ENCODE assay signal across 18 cellular contexts in the genomic region with DNA sequence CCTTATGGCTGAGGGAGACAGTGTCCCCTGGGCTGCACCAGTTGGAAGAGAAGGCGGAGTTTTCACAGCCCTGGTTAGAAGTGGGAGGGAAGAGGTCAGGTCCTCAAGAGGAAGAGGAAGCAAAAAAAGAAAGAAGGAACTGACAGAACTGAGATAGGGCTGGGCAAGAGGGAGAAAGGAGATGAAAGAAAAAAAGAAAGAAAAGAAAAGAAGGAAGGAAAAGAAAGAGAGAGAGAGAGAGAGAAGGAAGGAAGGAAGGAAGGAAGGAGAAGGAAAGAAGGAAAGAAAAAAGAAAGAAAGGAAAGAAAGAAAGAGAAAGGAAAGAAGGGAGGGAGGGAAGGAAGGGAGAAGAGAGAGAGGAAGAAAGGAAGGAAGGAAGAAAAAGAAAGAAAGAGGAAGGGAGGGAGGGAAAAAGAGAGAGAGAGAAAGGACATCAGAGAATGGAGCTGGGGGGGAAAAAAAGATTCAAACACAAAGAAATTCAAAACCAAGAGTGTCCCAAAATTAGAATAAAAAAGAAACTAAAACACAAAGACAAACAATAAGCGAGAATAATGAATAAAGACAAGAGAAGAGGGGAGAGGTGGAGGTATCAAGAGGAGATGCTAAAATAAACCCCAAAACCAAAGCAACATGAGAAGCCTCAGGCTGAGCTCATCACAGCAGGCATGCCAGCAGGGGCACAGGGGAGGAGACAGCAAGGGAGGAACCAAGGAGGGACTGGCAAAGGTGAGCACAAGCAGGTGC. TPM values are rescaled to one million over a fixed set of nuclear protein-coding genes. Genes with fewer than 3 reads are reported as not detected.
A peak's percentile ranks its signal among the peaks of the same experiment; 100 is the strongest.
DNase-seq lines count a peak whose midpoint lies in the region; ATAC-seq, FAIRE-seq and TF ChIP-seq lines count a peak whose summit lies in the region.
"Had no signal": no experiment of that assay in that cellular context is flagged by ENCODE, and none has a peak within 500 bp of the region (broad histone marks: within the 10 kb centered on the region; RNA-seq: fewer than 3 reads in every experiment).

No MANE protein-coding gene starts in this region.

- POLR2A ChIA-PET in GM12878 (lab: Charles Lee): no interaction called here

- H3K36me3 Mint-ChIP-seq in CD14-positive monocyte: peaks cover 0 to 2% of the 10 kb centered on the region in 2 donors
- peaks cover 6% of the 10 kb centered on the region; the same call in 1 of the 3 replicates for H3K36me3 Mint-ChIP-seq in GM23338 (ENCODE audit: low read depth)
- H3K36me3 Mint-ChIP-seq: naive B cell had no signal

- H3K36me3 ChIP-seq in GM23338 (ENCODE audit: insufficient read depth): no peaks in the 10 kb centered on the region
- H3K36me3 ChIP-seq in GM12878 (ENCODE audit: control insufficient read depth in 2 of 2, insufficient read depth in 2 of 2, low read length in 1 of 2): no peaks in the 10 kb centered on the region
- H3K36me3 ChIP-seq: HAP-1 had no signal

- H3K27ac Mint-ChIP-seq in CD14-positive monocyte (peak overlapping the region; percentile 9 to 86 (median 76)), GM23338 (no peak overlapping the region)
- H3K27ac Mint-ChIP-seq: activated naive CD4-positive, alpha-beta T cell treated with anti-CD3 and anti-CD28 coated beads, Interleukin-2, amount 50 U/mL, for 24 hours; endodermal cell had no signal

- H3K79me2 ChIP-seq in GM23338 (replicated peaks; ENCODE audit: insufficient read depth) (no peaks in the 10 kb centered on the region), GM12878 (ENCODE audit: control insufficient read depth, insufficient read depth, low read length) (peaks cover 1% of the 10 kb centered on the region; the same call in 1 of the 2 replicates)

- H3K9me2 ChIP-seq in GM23338 (ENCODE audit: insufficient read depth): 0 out of 2 replicates have a peak, but pooled peaks cover 3% of the 10 kb centered on the region

- CTCF ChIA-PET in GM12878 (lab: Yijun Ruan, JAX): no interaction called here

- no peak for TF ChIP-seq RAD21 in GM12878 (IDR thresholded peaks at IDR 0.05; ENCODE audit: insufficient read depth, low read depth, low read length)

- SMC1A ChIA-PET in GM12878 (lab: Charles Lee; ENCODE audit: uncharacterized antibody, unreplicated experiment): interaction anchor here (0.6 kb wide), 1 partner anchor 97 kb away, joined by 3 read pairs; no protein-coding TSS in a partner anchor

- H3K27ac ChIP-seq in GM23338 (ENCODE audit: low read depth) (no peak overlapping the region), GM12878 (ENCODE audit: control insufficient read depth, insufficient read depth) (no peak overlapping the region)

- ATAC-seq in GM23338 (peak; percentile 72), GM12878 (peak; percentile 11; the same call in 2 of the 3 replicates), HG02588 (IDR thresholded peaks at IDR 0.05; ENCODE audit: unreplicated experiment) (no peak), HG02642 (IDR thresholded peaks at IDR 0.05; ENCODE audit: poor library complexity, unreplicated experiment) (no peak)
- ATAC-seq: PC-3 had no signal

- no peak overlapping the region for H3K9ac ChIP-seq in GM12878 (ENCODE audit: control insufficient read depth, insufficient read depth, low read length)

- no peaks in the 10 kb centered on the region for H3K9me3 ChIP-seq in GM12878 (replicated peaks; ENCODE audit: control insufficient read depth, insufficient read depth, low read length)

- H3K9me3 Mint-ChIP-seq in CD14-positive monocyte: peaks cover 0 to 7% (median 2%) of the 10 kb centered on the region in 7 donors
- H3K9me3 Mint-ChIP-seq in GM23338: peaks cover 3% of the 10 kb centered on the region; the same call in 1 of the 3 replicates
- H3K9me3 Mint-ChIP-seq: activated naive CD4-positive, alpha-beta T cell treated with anti-CD3 and anti-CD28 coated beads, Interleukin-2, amount 50 U/mL, for 24 hours; endodermal cell; naive B cell had no signal

- H3K4me2 ChIP-seq in GM23338: peak overlapping the region; percentile 29; the same call in 1 of the 2 replicates
- peak overlapping the region; percentile 39 for H3K4me2 ChIP-seq in GM12878 (ENCODE audit: control insufficient read depth, insufficient read depth)

- no peak for TF ChIP-seq POLR2A in GM12878 (IDR thresholded peaks at IDR 0.05; ENCODE audit: low read depth, low read length)

- 46% methylated on average over 2 of the region's 2 CpGs for WGBS in GM12878 (ENCODE audit: insufficient coverage, insufficient replicate concordance, low lambda C conversion rate, missing lambda C conversion rate)

- no peak for FAIRE-seq in GM12878 (lab: Jason Lieb, UNC)

- TF ChIP-seq EP300 in GM12878 (IDR thresholded peaks at IDR 0.05; ENCODE audit: borderline replicate concordance in 1 of 2, control insufficient read depth in 1 of 2, low read depth in 2 of 2, low read length in 2 of 2): no peak

- intact Hi-C loops in CD14-positive monocyte (cut with micrococcal nuclease) (loop anchor here in 1 of 2 donors (10.0 kb wide), 1 partner anchor 62 kb away; a partner anchor contains a TSS), GM12878 (cut with micrococcal nuclease; ENCODE audit: unreplicated experiment) (no loop called here)

- H3K4me1 ChIP-seq in GM23338 (ENCODE audit: insufficient read depth) (peaks cover 18% of the 10 kb centered on the region), GM12878 (ENCODE audit: control insufficient read depth, insufficient read depth, low read length) (peaks cover 12% of the 10 kb centered on the region)

- H4K20me1 ChIP-seq in GM23338 (replicated peaks; ENCODE audit: insufficient read depth) (no peaks in the 10 kb centered on the region; the same call in 1 of the 2 replicates), GM12878 (ENCODE audit: control insufficient read depth, insufficient read depth) (no peaks in the 10 kb centered on the region)

- H3K27me3 Mint-ChIP-seq in CD14-positive monocyte (ENCODE audit: low read depth in 3 of 3): peaks cover 0 to 4% (median 2%) of the 10 kb centered on the region in 3 donors
- peaks cover 25% of the 10 kb centered on the region for H3K27me3 Mint-ChIP-seq in GM23338 (ENCODE audit: insufficient read depth, low read depth, poor library complexity)
- H3K27me3 Mint-ChIP-seq: activated naive CD4-positive, alpha-beta T cell treated with anti-CD3 and anti-CD28 coated beads, Interleukin-2, amount 50 U/mL, for 24 hours; naive B cell had no signal

- RAD21 ChIA-PET in GM12878 (lab: Charles Lee; ENCODE audit: unreplicated experiment): no interaction called here

- H3K27me3 ChIP-seq in GM23338 (ENCODE audit: insufficient read depth) (peaks cover 50% of the 10 kb centered on the region), GM12878 (replicated peaks in 1 of 2; ENCODE audit: control insufficient read depth in 2 of 2, insufficient read depth in 2 of 2, low read length in 1 of 2) (no peaks in the 10 kb centered on the region)

- no peak overlapping the region for H3K4me3 ChIP-seq in GM23338
- H3K4me3 ChIP-seq in GM12878: no peak overlapping the region
- H3K4me3 ChIP-seq: HAP-1 had no signal

- no peaks in the 10 kb centered on the region for H3F3A ChIP-seq in GM23338 (replicated peaks; ENCODE audit: low read depth)

- TF ChIP-seq CTCF in CD14-positive monocyte (IDR thresholded peaks at IDR 0.05) (no peak), GM23338 (conservative IDR thresholded peaks at IDR 0.05; ENCODE audit: low read depth in 2 of 2) (no peak), GM12878 (IDR thresholded peaks at IDR 0.05 in 2 of 3, conservative IDR thresholded peaks at IDR 0.05 in 1 of 3; ENCODE audit: control insufficient read depth in 2 of 3, extremely low read depth in 1 of 3, insufficient read depth in 1 of 3, low read depth in 3 of 3, low read length in 3 of 3) (no peak)

- DNase-seq in CD14-positive monocyte (ENCODE audit: low spot score) (no peak), GM23338 (ENCODE audit: low spot score) (no peak), NOMO-1 treated with DMSO at 0.1 percent for 48 hours (lab: John Stamatoyannopoulos, UW; ENCODE audit: unreplicated experiment) (peak; percentile 67), GM12878 (ENCODE audit: low read depth, low spot score) (no peak), NCI-H1436 (lab: John Stamatoyannopoulos, UW) (no peak), NCI-H1930 (lab: John Stamatoyannopoulos, UW) (no peak)
- DNase-seq: activated CD8-positive, alpha-beta memory T cell treated with anti-CD3 and anti-CD28 coated beads, Interleukin-2, amount 50 U/mL, for 4 hours; DND-41; endodermal cell; naive B cell; NCI-H2081 treated with DMSO at 0.1 percent for 48 hours; PC-3; stimulated activated CD4-positive, alpha-beta T cell treated with anti-CD3 and anti-CD28 coated beads, Interleukin-12 subunit alpha, Interleukin-12 subunit beta, amount 100 ng/mL, for 4 hours; SW 1271 had no signal

- in situ Hi-C loops in GM12878 (cut with MboI): no loop called here

- BruUV-seq in GM12878 (replicated peaks; lab: Mats Ljungman, UMichigan): no TSS peak

- H3K4me3 Mint-ChIP-seq in CD14-positive monocyte (peak overlapping the region; percentile 36 to 63), GM23338 (no peak overlapping the region; the same call in 2 of the 3 replicates)
- H3K4me3 Mint-ChIP-seq: activated naive CD4-positive, alpha-beta T cell treated with anti-CD3 and anti-CD28 coated beads, Interleukin-2, amount 50 U/mL, for 24 hours; endodermal cell had no signal

- H3K4me1 Mint-ChIP-seq in CD14-positive monocyte: peaks cover 24% of the 10 kb centered on the region
- H3K4me1 Mint-ChIP-seq in GM23338: peaks cover 29% of the 10 kb centered on the region

- no peak overlapping the region for H2AFZ ChIP-seq in GM23338
- H2AFZ ChIP-seq in GM12878 (ENCODE audit: control insufficient read depth, low read depth, low read length): no peak overlapping the region

TF ChIP-seq in GM12878, 131 proteins besides CTCF, POLR2A, EP300 and RAD21 (continues in another document):
- TF ChIP-seq EED (IDR thresholded peaks at IDR 0.05; ENCODE audit: low read depth): no peak

RNA-seq across cellular contexts. Expression of a gene that starts 5.4 kb away (rescaled TPM):
- 10 to 100 TPM; 83.7 to 93.5 TPM for polyA plus RNA-seq in CD14-positive monocyte
- 33.4 and 43.1 TPM in 2 replicates for total RNA-seq in GM23338 (2014; rRNA removed; shearing (Covaris generic))
- polyA plus RNA-seq in GM23338 (2016; fragmentation: Nextera tagmentation; extraction: Ambion mirVana): 30.0 and 31.8 TPM in 2 replicates
- total RNA-seq in GM12878 (2013; cell fraction: nucleolus; rRNA removed): 22.0 and 22.3 TPM in 2 replicates
- 19.5 and 19.7 TPM in 2 replicates for total RNA-seq in GM12878 (2014; rRNA removed)
- total RNA-seq in GM12878 (2014; rRNA removed; fragmentation: Illumina TruSeq; extraction: Trizol): 22.2 and 22.3 TPM in 2 replicates
- total RNA-seq in GM12878 (2021): 33.2 and 33.6 TPM in 2 replicates
- polyA plus RNA-seq in GM12878 (2011; ENCODE audit: low read depth): 17.9 TPM
- polyA plus RNA-seq in GM12878 (2011; rRNA removed): 19.2 and 23.5 TPM in 2 replicates
- polyA plus RNA-seq in GM12878 (2011; cell fraction: cytosol; rRNA removed): 12.1 and 13.8 TPM in 2 replicates
- polyA plus RNA-seq in GM12878 (2011; cell fraction: nucleus; rRNA removed): 11.3 and 12.5 TPM in 2 replicates
- polyA plus RNA-seq in GM12878 (2012): 17.7 and 18.7 TPM in 2 replicates
- 22.2 and 28.2 TPM in 2 replicates for polyA plus RNA-seq in GM12878 (2014; fragmentation: Illumina TruSeq; extraction: Trizol)
- polyA plus RNA-seq in GM12878 (2014; fragmentation: Nextera tagmentation; extraction: Ambion mirVana): 10 to 100 TPM in 1 of 2 experiments, 1 to 10 TPM in 1; 5.7 to 11.8 TPM
- polyA plus RNA-seq in GM12878 (2014; rRNA removed): 20.8 and 21.1 TPM in 2 replicates
- 10 to 100 TPM; 35.0 to 36.2 TPM for polyA plus RNA-seq in GM12878 (2016; fragmentation: Nextera tagmentation; extraction: Ambion mirVana)
- polyA minus RNA-seq in GM12878 (2011; rRNA and poly(A)+ RNA removed): 8.8 and 9.1 TPM in 2 replicates
- 5.2 and 7.6 TPM in 2 replicates for polyA minus RNA-seq in GM12878 (2011; cell fraction: cytosol; rRNA and poly(A)+ RNA removed)
- 2.8 and 3.7 TPM in 2 replicates for polyA minus RNA-seq in GM12878 (2011; cell fraction: nucleus; rRNA and poly(A)+ RNA removed)

Comparison
In these comparisons a context has a peak if more than half of its experiments do, and no peak if none do; other contexts are left out.
1. ATAC-seq: peak in GM23338 (single experiment) and GM12878 (single experiment); none in HG02588 (single experiment) and HG02642 (single experiment).